ENCODE assay signal across 13 cellular contexts in genomic region chr2:5562865-5563264, GRCh38.
DNase-seq lines count a peak whose midpoint lies in the region; FAIRE-seq and TF ChIP-seq lines count a peak whose summit lies in the region.
"Had no signal": no experiment of that assay in that cellular context is flagged by ENCODE, and none has a peak within 500 bp of the region (broad histone marks: within the 10 kb centered on the region; RNA-seq: fewer than 3 reads in every experiment).

No MANE protein-coding gene starts in this region.

- H4K91ac ChIP-seq in H1 (replicated peaks; ENCODE audit: insufficient read length, low read length) (no peak overlapping the region), trophoblast cell (ENCODE audit: low read depth, low read length) (no peak overlapping the region)

- H3K23ac ChIP-seq in H1 (ENCODE audit: insufficient read length), result no peak overlapping the region
- peak overlapping the region; percentile 83 for H3K23ac ChIP-seq in trophoblast cell (ENCODE audit: low read length)

- H3K27me3 ChIP-seq in H1 (replicated peaks in 1 of 4; ENCODE audit: control insufficient read depth in 3 of 4, extremely low read depth in 1 of 4, insufficient read depth in 3 of 4, low read length in 3 of 4) (no peaks in the 10 kb centered on the region), trophoblast cell (ENCODE audit: insufficient read depth, low read length) (no peaks in the 10 kb centered on the region)

- H3K4me3 ChIP-seq in H1 (ENCODE audit: extremely low read depth in 1 of 4, insufficient read depth in 2 of 4, low read depth in 3 of 4, low read length in 4 of 4) (no peak overlapping the region), trophoblast cell (ENCODE audit: low read depth, low read length) (no peak overlapping the region)
- H3K4me3 ChIP-seq: A549, GM23248 had no signal

- no peak overlapping the region for H3K4ac ChIP-seq in H1 (replicated peaks; ENCODE audit: insufficient read length, low read depth, low read length)
- H3K4ac ChIP-seq in trophoblast cell (ENCODE audit: low read depth, low read length), result no peak overlapping the region

- H3K9me3 ChIP-seq in H1 (ENCODE audit: insufficient read depth in 2 of 2, low read depth in 1 of 2, low read length in 1 of 2) (no peaks in the 10 kb centered on the region), trophoblast cell (ENCODE audit: insufficient read depth, low read depth, low read length) (peaks cover 5% of the 10 kb centered on the region)

- H3K14ac ChIP-seq in H1 (ENCODE audit: insufficient read length), result no peak overlapping the region
- H3K14ac ChIP-seq in trophoblast cell (ENCODE audit: low read length), result no peak overlapping the region

- H2AK5ac ChIP-seq in H1 (ENCODE audit: low read depth, low read length) (peak overlapping the region; percentile 28; the same call in 1 of the 2 replicates), trophoblast cell (ENCODE audit: low read length) (no peak overlapping the region)

- 92 to 100% methylated on average over 1 to 3 of the region's 3 CpGs for WGBS in H1 (ENCODE audit: extremely low coverage in 1 of 2, insufficient coverage in 1 of 2, insufficient read length in 1 of 2, insufficient replicate concordance in 2 of 2, low coverage in 1 of 2, low lambda C conversion rate in 2 of 2, missing lambda C conversion rate in 1 of 2), 2 experiments
- 100% methylated on average over 1 of the region's 3 CpGs for WGBS in trophoblast cell (ENCODE audit: extremely low coverage, insufficient coverage, insufficient read length)

- no peak overlapping the region for H2BK12ac ChIP-seq in H1 (ENCODE audit: low read depth, low read length)
- H2BK12ac ChIP-seq in trophoblast cell (ENCODE audit: low read length), result no peak overlapping the region

- H4K12ac ChIP-seq in trophoblast cell (ENCODE audit: low read depth, low read length), result no peak overlapping the region

- peaks cover 5% of the 10 kb centered on the region; the same call in 1 of the 2 replicates for H3K23me2 ChIP-seq in H1 (ENCODE audit: low read depth, low read length)

- peak overlapping the region; percentile 99; the same call in 1 of the 2 replicates for H2BK15ac ChIP-seq in H1 (ENCODE audit: low read length)

- H3K79me2 ChIP-seq in H1 (ENCODE audit: control insufficient read depth in 1 of 2, insufficient read depth in 2 of 2, low read length in 2 of 2) (no peaks in the 10 kb centered on the region), trophoblast cell (ENCODE audit: control insufficient read depth, insufficient read depth, low read length, poor library complexity) (no peaks in the 10 kb centered on the region)

- POLR2A ChIA-PET in H1 (lab: Charles Lee; ENCODE audit: partially characterized antibody), result no interaction called here

- H2BK120ac ChIP-seq in H1 (replicated peaks; ENCODE audit: low read depth, low read length) (peak overlapping the region; percentile 26), trophoblast cell (ENCODE audit: insufficient read depth, low read length, poor library complexity) (no peak overlapping the region)

- H3K79me1 ChIP-seq in H1 (ENCODE audit: low read depth, low read length) (no peaks in the 10 kb centered on the region; the same call in 1 of the 2 replicates), trophoblast cell (ENCODE audit: low read length) (no peaks in the 10 kb centered on the region)

- H3K18ac ChIP-seq in H1 (ENCODE audit: extremely low read depth, low read length) (no peak overlapping the region; the same call in 1 of the 2 replicates), trophoblast cell (ENCODE audit: low read length) (no peak overlapping the region)

- peaks cover 0 to under 1% (median 0%) of the 10 kb centered on the region in 4 experiments; a peak in 1 of 7 replicates for H3K4me1 ChIP-seq in H1 (replicated peaks in 1 of 4; ENCODE audit: control insufficient read depth in 3 of 4, insufficient read depth in 4 of 4, low read length in 3 of 4)
- no peaks in the 10 kb centered on the region for H3K4me1 ChIP-seq in trophoblast cell (ENCODE audit: control insufficient read depth in 1 of 2, insufficient read depth in 2 of 2, low read length in 2 of 2)
- H3K4me1 ChIP-seq: A549 had no signal

- no peak overlapping the region for H4K8ac ChIP-seq in H1 (ENCODE audit: extremely low read depth, insufficient read depth, low read length)
- H4K8ac ChIP-seq in trophoblast cell (ENCODE audit: low read depth, low read length), result no peak overlapping the region

- TF ChIP-seq RAD21 in H1 (IDR thresholded peaks at IDR 0.05 in 1 of 2, conservative IDR thresholded peaks at IDR 0.05 in 1 of 2; ENCODE audit: low read depth in 2 of 2, low read length in 2 of 2), result no peak

- H3K4me2 ChIP-seq in H1 (ENCODE audit: insufficient read depth in 1 of 2, low read depth in 2 of 2, low read length in 2 of 2), result no peak overlapping the region
- no peak overlapping the region for H3K4me2 ChIP-seq in trophoblast cell (ENCODE audit: low read length)
- H3K4me2 ChIP-seq: A549 had no signal

- H2AFZ ChIP-seq in H1 (ENCODE audit: low read length) (no peak overlapping the region), trophoblast cell (ENCODE audit: insufficient read depth, low read length, poor library complexity) (no peak overlapping the region)
- H2AFZ ChIP-seq: GM23248 had no signal

- FAIRE-seq in HTR-8/SVneo (lab: Jason Lieb, UNC) (peak; percentile 94), H1 (lab: Jason Lieb, UNC) (no peak), urothelium cell line (lab: Jason Lieb, UNC) (peak; percentile 91)
- FAIRE-seq: A549 had no signal

- H4K20me1 ChIP-seq in H1 (replicated peaks in 1 of 2; ENCODE audit: control insufficient read depth in 1 of 2, insufficient read depth in 2 of 2, low read length in 2 of 2), result no peaks in the 10 kb centered on the region

- no peak for TF ChIP-seq CTCF in H1 (IDR thresholded peaks at IDR 0.05; ENCODE audit: control extremely low read depth in 1 of 3, insufficient read depth in 1 of 3, low read depth in 1 of 3, low read length in 3 of 3)

- H2BK5ac ChIP-seq in H1 (ENCODE audit: low read depth, low read length) (peak overlapping the region; percentile 60; the same call in 1 of the 2 replicates), trophoblast cell (ENCODE audit: low read depth, low read length, poor library complexity) (no peak overlapping the region)

- CTCF ChIA-PET in H1 (lab: Charles Lee; ENCODE audit: partially characterized antibody), result no interaction called here

- no peak overlapping the region for H2BK20ac ChIP-seq in H1 (ENCODE audit: low read length)

- H4K5ac ChIP-seq in H1 (ENCODE audit: insufficient read length, low read depth, low read length), result no peak overlapping the region

- no peak for TF ChIP-seq POLR2A in H1 (IDR thresholded peaks at IDR 0.05; ENCODE audit: control extremely low read depth in 1 of 2, low read depth in 2 of 2, low read length in 2 of 2)

- no peak overlapping the region for H3K56ac ChIP-seq in H1 (replicated peaks; ENCODE audit: insufficient read length, low read depth, low read length)

- DNase-seq in HTR-8/SVneo (ENCODE audit: insufficient read length, low spot score) (no peak), H1 (ENCODE audit: low read depth in 1 of 2, low spot score in 2 of 2) (no peak), trophoblast cell (no peak), urothelium cell line (ENCODE audit: low spot score) (no peak), cortex of kidney (lab: John Stamatoyannopoulos, UW) (no peak), NCI-H146 treated with DMSO at 0.1 percent for 48 hours (lab: John Stamatoyannopoulos, UW; ENCODE audit: unreplicated experiment) (no peak), NAMALWA (ENCODE audit: low spot score) (no peak)
- DNase-seq: CD8-positive, alpha-beta T cell; COR-L47; DND-41; GDM1; GM23248 had no signal

- H3K27ac ChIP-seq in H1 (ENCODE audit: low read depth, low read length) (no peak overlapping the region), trophoblast cell (ENCODE audit: low read depth, low read length) (no peak overlapping the region)
- H3K27ac ChIP-seq: A549, GM23248 had no signal

- no peak for TF ChIP-seq EP300 in H1 (IDR thresholded peaks at IDR 0.05; ENCODE audit: borderline replicate concordance in 1 of 2, low read depth in 2 of 2, low read length in 2 of 2)

- H3K36me3 ChIP-seq in H1 (ENCODE audit: control insufficient read depth in 2 of 4, insufficient read depth in 4 of 4, low read length in 3 of 4) (no peaks in the 10 kb centered on the region), trophoblast cell (ENCODE audit: control insufficient read depth in 1 of 2, insufficient read depth in 2 of 2, low read length in 2 of 2) (no peaks in the 10 kb centered on the region)

- H3K9ac ChIP-seq in H1 (replicated peaks in 1 of 4; ENCODE audit: extremely low read depth in 1 of 4, low read depth in 3 of 4, low read length in 3 of 4), result no peak overlapping the region
- peak overlapping the region; percentile 49 for H3K9ac ChIP-seq in trophoblast cell (ENCODE audit: low read length)
- H3K9ac ChIP-seq: GM23248 had no signal

TF ChIP-seq in H1, 55 proteins besides CTCF, POLR2A, EP300 and RAD21 (continues in another document):
- TF ChIP-seq CBX8 (IDR thresholded peaks at IDR 0.05; ENCODE audit: borderline replicate concordance, low read depth, low read length) (no peak), SUZ12 (IDR thresholded peaks at IDR 0.05; ENCODE audit: low read length) (no peak), RXRA (IDR thresholded peaks at IDR 0.05; ENCODE audit: insufficient read depth, low read depth, low read length) (no peak), CTBP2 (IDR thresholded peaks at IDR 0.05; ENCODE audit: borderline replicate concordance, insufficient read depth, insufficient read length, low read length) (no peak), GABPA (IDR thresholded peaks at IDR 0.05; ENCODE audit: borderline replicate concordance, insufficient read depth, low read length) (no peak), RNF2 (IDR thresholded peaks at IDR 0.05; ENCODE audit: borderline replicate concordance, low read depth, low read length, missing control alignments, poor library complexity, severe bottlenecking) (no peak), PHF8 (conservative IDR thresholded peaks at IDR 0.05; ENCODE audit: low read depth, low read length) (no peak), CREB1 (IDR thresholded peaks at IDR 0.05) (no peak), SAP30 (IDR thresholded peaks at IDR 0.05; ENCODE audit: insufficient read depth, insufficient replicate concordance, low read length) (no peak), POU5F1 (IDR thresholded peaks at IDR 0.05; ENCODE audit: low read depth, low read length) (no peak), ASH2L (IDR thresholded peaks at IDR 0.05; ENCODE audit: low read length) (no peak), RFX5 (IDR thresholded peaks at IDR 0.05; ENCODE audit: borderline replicate concordance, low read depth, low read length) (no peak), SP1 (IDR thresholded peaks at IDR 0.05; ENCODE audit: low read depth, low read length) (no peak), MAFK (IDR thresholded peaks at IDR 0.05; ENCODE audit: low read depth, low read length) (no peak), SRF (IDR thresholded peaks at IDR 0.05; ENCODE audit: low read depth, low read length) (no peak), HDAC2 (IDR thresholded peaks at IDR 0.05; ENCODE audit: borderline replicate concordance in 1 of 2, low read depth in 2 of 2, low read length in 2 of 2) (no peak)
- TF ChIP-seq, protein P1, sequence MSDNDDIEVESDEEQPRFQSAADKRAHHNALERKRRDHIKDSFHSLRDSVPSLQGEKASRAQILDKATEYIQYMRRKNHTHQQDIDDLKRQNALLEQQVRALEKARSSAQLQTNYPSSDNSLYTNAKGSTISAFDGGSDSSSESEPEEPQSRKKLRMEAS (IDR thresholded peaks at IDR 0.05), result no peak
